8 cellular contexts compared by ENCODE assay signal in the genomic region with DNA sequence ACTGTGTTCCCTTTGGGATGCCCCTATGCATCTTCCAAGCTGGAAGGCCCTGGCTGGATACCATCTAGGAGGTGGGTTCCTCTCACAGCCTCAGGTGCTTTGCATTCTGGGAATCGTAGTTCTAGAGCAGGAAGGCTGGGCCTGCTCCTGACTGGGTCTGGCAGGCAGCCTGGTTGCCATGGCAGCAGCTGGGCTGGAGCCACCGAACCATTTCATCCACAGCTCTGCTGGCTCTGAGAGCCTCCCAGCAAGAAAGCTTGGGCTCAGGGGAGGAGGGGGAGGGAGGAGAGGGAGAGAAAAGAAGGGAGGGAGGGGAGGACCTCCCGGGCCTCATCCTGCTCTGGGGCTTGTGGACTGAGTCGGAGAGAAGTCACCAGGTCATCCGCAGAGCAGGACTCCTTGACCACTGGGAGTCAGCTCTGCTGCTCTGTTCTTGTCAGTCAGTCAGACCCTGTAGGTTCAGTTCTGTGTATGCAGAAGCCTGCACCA.
DNase-seq lines count a peak whose midpoint lies in the region; ATAC-seq, FAIRE-seq and TF ChIP-seq lines count a peak whose summit lies in the region.

No MANE protein-coding gene starts in this region.

- H3K4me2 ChIP-seq in smooth muscle cell, result no peak overlapping the region

- ATAC-seq in GM21360 (IDR thresholded peaks at IDR 0.05; ENCODE audit: unreplicated experiment), result peak; percentile 61
- ATAC-seq in HG02870 (IDR thresholded peaks at IDR 0.05; ENCODE audit: unreplicated experiment), result no peak

- in situ Hi-C loops in T47D (cut with HindIII; ENCODE audit: low pct_unique_long_range_greater_than_20kb, low sequenced_read_pairs) (no loop called here), KBM-7 (cut with MboI; ENCODE audit: low pct_unique_long_range_greater_than_20kb, low sequenced_read_pairs) (no loop called here)

- no peak for FAIRE-seq in urothelium cell line (lab: Jason Lieb, UNC)

- H3K4me1 ChIP-seq in smooth muscle cell (ENCODE audit: low read depth), result peaks cover 7% of the 10 kb centered on the region

- no peaks in the 10 kb centered on the region for H3K9me3 ChIP-seq in smooth muscle cell (replicated peaks; ENCODE audit: low read depth)

- no peak overlapping the region for H3K27ac ChIP-seq in smooth muscle cell (ENCODE audit: low read depth)

- TF ChIP-seq CTCF in smooth muscle cell (IDR thresholded peaks at IDR 0.05; ENCODE audit: borderline replicate concordance, insufficient read depth, poor library complexity, severe bottlenecking), result no peak

- DNase-seq in NCI-H2196 (lab: John Stamatoyannopoulos, UW; ENCODE audit: unreplicated experiment), result peak; percentile 94
- peak; percentile 62 to 69 for DNase-seq in T47D (ENCODE audit: low read depth in 1 of 2, low spot score in 1 of 2)
- DNase-seq in kidney glomerular epithelial cell (lab: John Stamatoyannopoulos, UW), result peak; percentile 83
- DNase-seq in urothelium cell line (ENCODE audit: low spot score), result peak; percentile 16
- no peak for DNase-seq in smooth muscle cell (lab: John Stamatoyannopoulos, UW; ENCODE audit: unreplicated experiment)
- DNase-seq in KBM-7, result no peak

- H4K20me1 ChIP-seq in smooth muscle cell (ENCODE audit: low read depth), result no peaks in the 10 kb centered on the region

- H2AFZ ChIP-seq in smooth muscle cell (ENCODE audit: low read depth), result no peak overlapping the region

- H3F3A ChIP-seq in smooth muscle cell (ENCODE audit: low read depth), result no peaks in the 10 kb centered on the region

- no peak overlapping the region for H3K9ac ChIP-seq in smooth muscle cell (ENCODE audit: low read depth)

- no peaks in the 10 kb centered on the region for H3K79me2 ChIP-seq in smooth muscle cell (ENCODE audit: low read depth)

- no peaks in the 10 kb centered on the region for H3K36me3 ChIP-seq in smooth muscle cell (ENCODE audit: low read depth)

- peaks cover 33% of the 10 kb centered on the region for H3K27me3 ChIP-seq in smooth muscle cell (ENCODE audit: low read depth)

- no peak overlapping the region for H3K4me3 ChIP-seq in smooth muscle cell

- 49% methylated on average over 5 of the region's 5 CpGs for WGBS in smooth muscle cell (ENCODE audit: low lambda C conversion rate)

Comparison
In these comparisons a context has a peak if more than half of its experiments do, and no peak if none do; other contexts are left out.
1. DNase-seq: peak in NCI-H2196 (single experiment), T47D (2 of 2), kidney glomerular epithelial cell (single experiment) and urothelium cell line (single experiment); none in smooth muscle cell (single experiment) and KBM-7 (single experiment).